Comparison of ENCODE assay signal across 37 cellular contexts in the genomic region with DNA sequence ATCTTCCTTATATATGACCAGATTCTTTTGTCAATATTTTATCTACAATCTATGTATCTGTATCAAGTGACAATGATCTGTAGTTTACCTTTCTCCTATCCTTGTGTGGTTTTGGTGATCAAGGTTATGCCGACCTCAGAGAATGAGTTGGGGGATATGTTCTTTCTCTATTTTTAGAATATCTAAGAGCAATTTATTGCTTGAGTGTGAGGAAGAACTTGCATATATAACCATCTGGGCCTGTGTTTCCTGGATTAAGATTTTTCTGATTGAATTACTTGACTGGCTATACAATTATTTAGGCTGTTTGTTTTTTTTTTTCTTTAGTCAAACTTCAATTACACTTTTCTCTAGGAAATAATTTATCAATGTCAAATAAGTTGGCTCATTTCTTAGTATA. TPM values are rescaled to one million over a fixed set of nuclear protein-coding genes. Genes with fewer than 3 reads are reported as not detected.
"Had no signal": no experiment of that assay in that cellular context is flagged by ENCODE, and none has a peak within 500 bp of the region (broad histone marks: within the 10 kb centered on the region; RNA-seq: fewer than 3 reads in every experiment).

No MANE protein-coding gene starts in this region.

- H3K27me3 Mint-ChIP-seq: activated B cell treated with CpG ODN at 0.5 μM for 24 hours; activated CD4-positive, alpha-beta memory T cell treated with anti-CD3 and anti-CD28 coated beads for 36 hours; activated CD4-positive, alpha-beta T cell treated with anti-CD3 and anti-CD28 coated beads, Interleukin-2, amount 10 ng/mL, durations not matched to agents 24 days and 14 days; activated CD8-positive, alpha-beta T cell treated with anti-CD3 and anti-CD28 coated beads for 36 hours; activated naive CD4-positive, alpha-beta T cell treated with anti-CD3 and anti-CD28 coated beads, Interleukin-2, amount 10 ng/mL, durations not matched to agents 7 days and 5 days; activated naive CD4-positive, alpha-beta T cell treated with anti-CD3 and anti-CD28 coated beads, Interleukin-2, amount 50 U/mL, for 24 hours; activated naive CD8-positive, alpha-beta T cell; activated naive CD8-positive, alpha-beta T cell treated with anti-CD3 and anti-CD28 coated beads, Interleukin-2, amount 10 ng/mL, durations not matched to agents 7 days and 5 days; activated naive CD8-positive, alpha-beta T cell treated with anti-CD3 and anti-CD28 coated beads, Interleukin-2, amount 50 U/mL, for 24 hours had no signal

- H3K27ac ChIP-seq: ascending aorta, body of pancreas, brain microvascular endothelial cell, breast epithelium, VCaP had no signal

- H3K36me3 Mint-ChIP-seq: activated naive CD8-positive, alpha-beta T cell had no signal

- H3K36me3 ChIP-seq: breast epithelium had no signal

- FAIRE-seq: TTC549 had no signal

- H3K9me3 ChIP-seq: ascending aorta, body of pancreas, breast epithelium had no signal

- H3K4me1 Mint-ChIP-seq: activated B cell treated with CpG ODN at 0.5 μM for 24 hours; activated naive CD8-positive, alpha-beta T cell treated with anti-CD3 and anti-CD28 coated beads, Interleukin-2, amount 50 U/mL, for 24 hours had no signal

- DNase-seq: activated B cell treated with CpG ODN at 0.5 μM for 24 hours; activated CD4-positive, alpha-beta memory T cell treated with anti-CD3 and anti-CD28 coated beads for 36 hours; activated CD4-positive, alpha-beta T cell treated with anti-CD3 and anti-CD28 coated beads for 4 hours; activated CD4-positive, alpha-beta T cell treated with anti-CD3 and anti-CD28 coated beads, Interleukin-2, amount 10 ng/mL, durations not matched to agents 24 days and 14 days; activated CD4-positive, alpha-beta T cell treated with anti-CD3 and anti-CD28 coated beads, Interleukin-2, amount 50 U/mL, for 1 hour; activated CD4-positive, alpha-beta T cell treated with anti-CD3 and anti-CD28 coated beads, Interleukin-2, amount 50 U/mL, for 4 hours; activated CD4-positive, CD25-positive, alpha-beta regulatory T cell treated with anti-CD3 and anti-CD28 coated beads, Interleukin-2, amount 50 U/mL, for 72 hours; activated CD8-positive, alpha-beta memory T cell treated with anti-CD3 and anti-CD28 coated beads, Interleukin-2, amount 50 U/mL, for 4 hours; activated CD8-positive, alpha-beta T cell treated with anti-CD3 and anti-CD28 coated beads for 36 hours; activated effector memory CD4-positive, alpha-beta T cell treated with Interleukin-2 at 50 U/mL for 16 hours; activated gamma-delta T cell; activated naive CD4-positive, alpha-beta T cell treated with anti-CD3 and anti-CD28 coated beads, Interleukin-2, amount 10 ng/mL, durations not matched to agents 7 days and 5 days; activated naive CD4-positive, alpha-beta T cell treated with Interleukin-2 at 50 U/mL for 16 hours; activated naive CD8-positive, alpha-beta T cell treated with anti-CD3 and anti-CD28 coated beads, Interleukin-2, amount 10 ng/mL, durations not matched to agents 7 days and 5 days; activated naive CD8-positive, alpha-beta T cell treated with anti-CD3 and anti-CD28 coated beads, Interleukin-2, amount 50 U/mL, for 24 hours; activated T-cell treated with anti-CD3 and anti-CD28 coated beads for 4 hours; activated T-cell treated with anti-CD3 and anti-CD28 coated beads, Interleukin-2, amount 50 U/mL, for 1 hour; activated T-cell treated with anti-CD3 and anti-CD28 coated beads, Interleukin-2, amount 50 U/mL, for 48 hours; amygdala; anterior cingulate cortex; body of pancreas; brain microvascular endothelial cell; central memory CD4-positive, alpha-beta T cell; T-helper 1 cell; T-helper 2 cell; T-helper 9 cell had no signal

- H3K4me3 ChIP-seq: ascending aorta, body of pancreas, breast epithelium had no signal

- H3K27ac Mint-ChIP-seq: activated B cell treated with CpG ODN at 0.5 μM for 24 hours; activated CD4-positive, alpha-beta memory T cell treated with anti-CD3 and anti-CD28 coated beads for 36 hours; activated CD4-positive, alpha-beta T cell treated with anti-CD3 and anti-CD28 coated beads, Interleukin-2, amount 10 ng/mL, durations not matched to agents 24 days and 14 days; activated CD8-positive, alpha-beta T cell treated with anti-CD3 and anti-CD28 coated beads for 36 hours; activated naive CD4-positive, alpha-beta T cell treated with anti-CD3 and anti-CD28 coated beads, Interleukin-2, amount 10 ng/mL, durations not matched to agents 7 days and 5 days; activated naive CD4-positive, alpha-beta T cell treated with anti-CD3 and anti-CD28 coated beads, Interleukin-2, amount 50 U/mL, for 24 hours; activated naive CD8-positive, alpha-beta T cell; activated naive CD8-positive, alpha-beta T cell treated with anti-CD3 and anti-CD28 coated beads, Interleukin-2, amount 10 ng/mL, durations not matched to agents 7 days and 5 days; activated naive CD8-positive, alpha-beta T cell treated with anti-CD3 and anti-CD28 coated beads, Interleukin-2, amount 50 U/mL, for 24 hours; activated T-helper 1 cell treated with anti-CD3 and anti-CD28 coated beads, Interleukin-12 subunit alpha, Interleukin-12 subunit beta, Interleukin-2, Interleukin-4 antibody, amounts not matched to agents 30 ng/mL and 10 ng/mL and 1 ng/mL, durations not matched to agents 14 hours and 24 hours and 36 hours; activated T-helper 2 cell treated with anti-CD3 and anti-CD28 coated beads, Interferon-gamma antibody, Interleukin-2, Interleukin-4, amounts not matched to agents 10 μg/mL and 5 μg/mL and 100 μg/mL, durations not matched to agents 14 hours and 24 hours and 36 hours; T-helper 1 cell treated with Interleukin-12 subunit alpha and Interleukin-12 subunit beta and Interleukin-4 antibody, amounts not matched to agents 30 μg/mL and 1 μg/mL, for 36 hours; T-helper 2 cell treated with Interferon-gamma antibody and Interleukin-4, amounts not matched to agents 5 μg/mL and 100 μg/mL, for 36 hours had no signal

- H3K9me3 Mint-ChIP-seq: activated B cell treated with CpG ODN at 0.5 μM for 24 hours; activated CD4-positive, alpha-beta memory T cell treated with anti-CD3 and anti-CD28 coated beads for 36 hours; activated CD4-positive, alpha-beta T cell treated with anti-CD3 and anti-CD28 coated beads, Interleukin-2, amount 10 ng/mL, durations not matched to agents 24 days and 14 days; activated CD8-positive, alpha-beta T cell treated with anti-CD3 and anti-CD28 coated beads for 36 hours; activated naive CD4-positive, alpha-beta T cell treated with anti-CD3 and anti-CD28 coated beads, Interleukin-2, amount 10 ng/mL, durations not matched to agents 7 days and 5 days; activated naive CD4-positive, alpha-beta T cell treated with anti-CD3 and anti-CD28 coated beads, Interleukin-2, amount 50 U/mL, for 24 hours; activated naive CD8-positive, alpha-beta T cell treated with anti-CD3 and anti-CD28 coated beads, Interleukin-2, amount 10 ng/mL, durations not matched to agents 7 days and 5 days; activated naive CD8-positive, alpha-beta T cell treated with anti-CD3 and anti-CD28 coated beads, Interleukin-2, amount 50 U/mL, for 24 hours; activated T-helper 1 cell treated with anti-CD3 and anti-CD28 coated beads, Interleukin-12 subunit alpha, Interleukin-12 subunit beta, Interleukin-2, Interleukin-4 antibody, amounts not matched to agents 30 ng/mL and 10 ng/mL and 1 ng/mL, durations not matched to agents 14 hours and 24 hours and 36 hours; activated T-helper 2 cell treated with anti-CD3 and anti-CD28 coated beads, Interferon-gamma antibody, Interleukin-2, Interleukin-4, amounts not matched to agents 10 μg/mL and 5 μg/mL and 100 μg/mL, durations not matched to agents 14 hours and 24 hours and 36 hours; T-helper 1 cell treated with Interleukin-12 subunit alpha and Interleukin-12 subunit beta and Interleukin-4 antibody, amounts not matched to agents 30 μg/mL and 1 μg/mL, for 36 hours; T-helper 2 cell treated with Interferon-gamma antibody and Interleukin-4, amounts not matched to agents 5 μg/mL and 100 μg/mL, for 36 hours had no signal

- H3K27me3 ChIP-seq: ascending aorta, body of pancreas, brain microvascular endothelial cell, breast epithelium had no signal

- H3K4me3 Mint-ChIP-seq: activated B cell treated with CpG ODN at 0.5 μM for 24 hours; activated CD4-positive, alpha-beta memory T cell treated with anti-CD3 and anti-CD28 coated beads for 36 hours; activated CD4-positive, alpha-beta T cell treated with anti-CD3 and anti-CD28 coated beads, Interleukin-2, amount 10 ng/mL, durations not matched to agents 24 days and 14 days; activated CD8-positive, alpha-beta T cell treated with anti-CD3 and anti-CD28 coated beads for 36 hours; activated naive CD4-positive, alpha-beta T cell treated with anti-CD3 and anti-CD28 coated beads, Interleukin-2, amount 10 ng/mL, durations not matched to agents 7 days and 5 days; activated naive CD4-positive, alpha-beta T cell treated with anti-CD3 and anti-CD28 coated beads, Interleukin-2, amount 50 U/mL, for 24 hours; activated naive CD8-positive, alpha-beta T cell; activated naive CD8-positive, alpha-beta T cell treated with anti-CD3 and anti-CD28 coated beads, Interleukin-2, amount 10 ng/mL, durations not matched to agents 7 days and 5 days; activated naive CD8-positive, alpha-beta T cell treated with anti-CD3 and anti-CD28 coated beads, Interleukin-2, amount 50 U/mL, for 24 hours; activated T-helper 1 cell treated with anti-CD3 and anti-CD28 coated beads, Interleukin-12 subunit alpha, Interleukin-12 subunit beta, Interleukin-2, Interleukin-4 antibody, amounts not matched to agents 30 ng/mL and 10 ng/mL and 1 ng/mL, durations not matched to agents 14 hours and 24 hours and 36 hours; T-helper 1 cell treated with Interleukin-12 subunit alpha and Interleukin-12 subunit beta and Interleukin-4 antibody, amounts not matched to agents 30 μg/mL and 1 μg/mL, for 36 hours; T-helper 2 cell treated with Interferon-gamma antibody and Interleukin-4, amounts not matched to agents 5 μg/mL and 100 μg/mL, for 36 hours had no signal

- ATAC-seq: activated CD8-positive, alpha-beta T cell treated with anti-CD3 and anti-CD28 coated beads for 36 hours; activated naive CD8-positive, alpha-beta T cell treated with anti-CD3 and anti-CD28 coated beads, Interleukin-2, amount 50 U/mL, for 24 hours; body of pancreas had no signal

- H3K4me1 ChIP-seq: ascending aorta, body of pancreas, breast epithelium had no signal

RNA-seq across cellular contexts. Expression of a gene that starts 18.2 kb away (rescaled TPM):
- total RNA-seq: ascending aorta, body of pancreas, cardiac septum had no signal
